ENCODE assay signal across 8 cellular contexts in genomic region chr1:109548321-109549267, GRCh38. TPM values are rescaled to one million over a fixed set of nuclear protein-coding genes. Genes with fewer than 3 reads are reported as not detected.
DNase-seq lines count a peak whose midpoint lies in the region; ATAC-seq and TF ChIP-seq lines count a peak whose summit lies in the region.

Gene GNAI3, plus strand, starts transcription at chr1:109548615. Its CDS starts 106 bp downstream, at chr1:109548721.

- DNase-seq in COLO668 (lab: John Stamatoyannopoulos, UW; ENCODE audit: unreplicated experiment) (peak; percentile 96), GM20000 (ENCODE audit: low spot score) (peak; percentile 93), HS-5 (ENCODE audit: low read depth) (peak; percentile 83), NK-92 (lab: John Stamatoyannopoulos, UW; ENCODE audit: unreplicated experiment) (peak; percentile 85), lung (ENCODE audit: low spot score) (peak; percentile 98)
- peak; percentile 95 for DNase-seq in activated CD8-positive, alpha-beta memory T cell treated with anti-CD3 and anti-CD28 coated beads for 24 hours
- peak; percentile 91 for DNase-seq in effector CD8-positive, alpha-beta T cell (lab: John Stamatoyannopoulos, UW)
- peak; percentile 91 to 95 (median 95) for DNase-seq in stimulated activated CD4-positive, alpha-beta T cell treated with anti-CD3 and anti-CD28 coated beads, TNF-alpha, amount 100 ng/mL, for 24 hours (ENCODE audit: low read depth in 3 of 3)

- peaks cover under 1 to 15% of the 10 kb centered on the region in 2 donors for H3K4me1 ChIP-seq in lung (ENCODE audit: control insufficient read depth in 2 of 2, insufficient read depth in 2 of 2, low read length in 2 of 2)

- no peaks in the 10 kb centered on the region for H3K36me3 ChIP-seq in lung (ENCODE audit: control insufficient read depth in 2 of 2, insufficient read depth in 2 of 2, low read length in 2 of 2)

- peak within 1 kb of the TSS; percentile 87 for H3K4me3 ChIP-seq in lung

- no peaks in the 10 kb centered on the region for H3K27me3 ChIP-seq in lung (ENCODE audit: control insufficient read depth, insufficient read depth)

- ATAC-seq in lung (ENCODE audit: insufficient read depth, low FRiP score) = peak; percentile 95

- no peaks in the 10 kb centered on the region for H3K9me3 ChIP-seq in lung (ENCODE audit: control insufficient read depth in 2 of 2, insufficient read depth in 1 of 2, low read length in 1 of 2)

- WGBS in lung, 2 donors = 1% methylated on average over 67 to 68 of the region's 68 CpGs

- H3K27ac ChIP-seq in lung (ENCODE audit: low read depth in 1 of 2, low read length in 1 of 2) = peak within 1 kb of the TSS; percentile 92 to 98

- no peak for TF ChIP-seq CTCF in GM20000 (IDR thresholded peaks at IDR 0.05; ENCODE audit: extremely low read depth, missing control alignments)
- no peak for TF ChIP-seq CTCF in lung (IDR thresholded peaks at IDR 0.05; ENCODE audit: control extremely low read depth, extremely low read depth)

RNA-seq across cellular contexts. Expression of gene GNAI3, which starts in this region (rescaled TPM):
- total RNA-seq in lung = 10 to 100 TPM in 1 of 2 donors, 1 to 10 TPM in 1; 7.1 to 10.4 TPM
- polyA plus RNA-seq in lung = 1 to 10 TPM; 2.7 to 6.0 TPM

Comparison
In these comparisons a context has a peak if more than half of its experiments do, and no peak if none do; other contexts are left out.
1. Peak in every context shown above with its lines: DNase-seq, ATAC-seq, H3K4me3 ChIP-seq and H3K27ac ChIP-seq.